Comparison of ENCODE assay signal across 12 cellular contexts in the genomic region with DNA sequence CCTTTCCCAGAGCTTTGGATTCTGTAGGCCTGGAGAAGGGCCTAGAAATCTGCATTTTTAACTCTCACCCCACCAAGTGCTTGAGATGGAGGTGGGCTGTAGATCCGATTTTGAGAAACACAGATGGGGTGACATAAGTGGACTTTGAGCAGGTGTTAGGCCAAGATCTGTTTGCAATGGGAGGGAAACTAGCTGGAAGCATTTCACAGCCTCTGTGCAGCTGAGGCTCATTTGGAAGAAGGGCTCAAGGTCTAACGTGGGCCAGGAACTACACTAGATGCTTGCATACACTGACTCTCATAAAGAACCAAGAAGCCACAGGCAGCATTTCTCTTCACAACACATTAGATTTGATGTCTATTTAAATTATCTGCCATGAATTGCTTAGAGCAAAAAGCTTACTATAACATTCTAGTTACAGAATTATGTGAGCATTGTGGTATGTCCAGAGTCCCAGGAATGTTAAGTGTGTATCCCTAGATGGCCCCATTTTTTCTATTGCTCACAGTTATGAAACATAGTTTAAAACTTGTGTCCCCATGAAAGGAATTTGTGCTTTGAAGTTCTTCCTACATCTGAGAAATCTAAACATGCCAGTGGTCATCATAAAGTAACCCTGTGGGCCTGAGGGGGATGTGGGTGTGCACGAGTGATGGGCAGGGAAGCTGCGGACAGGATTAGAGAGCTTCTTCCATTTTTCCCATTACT.
DNase-seq lines count a peak whose midpoint lies in the region; ATAC-seq and TF ChIP-seq lines count a peak whose summit lies in the region.
"Had no signal": no experiment of that assay in that cellular context is flagged by ENCODE, and none has a peak within 500 bp of the region (broad histone marks: within the 10 kb centered on the region; RNA-seq: fewer than 3 reads in every experiment).

No MANE protein-coding gene starts in this region.

- DNase-seq in BJ (ENCODE audit: low read depth) = peak; percentile 98
- peak; percentile 35 for DNase-seq in HuH-7.5 (ENCODE audit: low spot score)
- DNase-seq in endothelial cell (ENCODE audit: low spot score) = no peak
- no peak for DNase-seq in naive thymus-derived CD8-positive, alpha-beta T cell
- DNase-seq in RWPE1 (ENCODE audit: low spot score) = no peak
- no peak for DNase-seq in stimulated activated naive CD4-positive, alpha-beta T cell (lab: John Stamatoyannopoulos, UW)
- DNase-seq in KG1 (lab: John Stamatoyannopoulos, UW) = no peak
- DNase-seq in caudate nucleus (lab: John Stamatoyannopoulos, UW) = no peak
- DNase-seq: head of caudate nucleus; natural killer cell; stimulated activated CD4-positive, alpha-beta T cell treated with anti-CD3 and anti-CD28 coated beads, Interleukin-4, amount 100 ng/mL, for 1 hour; tibial artery had no signal

- TF ChIP-seq CTCF in BJ (IDR thresholded peaks at IDR 0.05; ENCODE audit: insufficient read depth, low read depth, low read length) (no peak), endothelial cell (IDR thresholded peaks at IDR 0.05; ENCODE audit: unreplicated experiment) (no peak), RWPE1 (conservative IDR thresholded peaks at IDR 0.05; ENCODE audit: low read depth) (no peak)

- no peak for ATAC-seq in naive thymus-derived CD8-positive, alpha-beta T cell
- ATAC-seq: natural killer cell had no signal

- H3K27me3 ChIP-seq in BJ (ENCODE audit: control insufficient read depth, insufficient read depth, low read length) = no peaks in the 10 kb centered on the region
- H3K27me3 ChIP-seq: tibial artery had no signal

- H3K27ac Mint-ChIP-seq in endothelial cell (ENCODE audit: unreplicated experiment) = peak overlapping the region; percentile 34
- H3K27ac Mint-ChIP-seq in naive thymus-derived CD8-positive, alpha-beta T cell = peak overlapping the region in 6 of 10 donors; percentile 8 to 78 (median 41)

- H3K36me3 Mint-ChIP-seq in endothelial cell (ENCODE audit: low read depth, unreplicated experiment) = peaks cover 10% of the 10 kb centered on the region
- H3K36me3 Mint-ChIP-seq in naive thymus-derived CD8-positive, alpha-beta T cell = no peaks in the 10 kb centered on the region
- H3K36me3 Mint-ChIP-seq: natural killer cell had no signal

- H3K36me3 ChIP-seq in BJ (ENCODE audit: control insufficient read depth, insufficient read depth, low read length) = no peaks in the 10 kb centered on the region
- H3K36me3 ChIP-seq: tibial artery had no signal

- H3K4me3 Mint-ChIP-seq in endothelial cell (ENCODE audit: unreplicated experiment) = peak overlapping the region; percentile 42
- peak overlapping the region in 2 of 10 donors; percentile 66 to 78 for H3K4me3 Mint-ChIP-seq in naive thymus-derived CD8-positive, alpha-beta T cell

- no peak overlapping the region for H3K4me3 ChIP-seq in BJ (ENCODE audit: low read depth, low read length)
- H3K4me3 ChIP-seq: tibial artery had no signal

- POLR2A ChIA-PET in BJ (lab: Charles Lee) (interaction anchor here (0.6 to 0.7 kb wide), 3 partner anchors 39 to 545 kb away, joined by 3 to 4 read pairs (median 3); a partner anchor contains a TSS), RWPE1 (lab: Yijun Ruan, JAX; ENCODE audit: low non-redundant PET) (no interaction called here)
- POLR2A ChIA-PET in naive thymus-derived CD8-positive, alpha-beta T cell (lab: Charles Lee) = interaction anchor here (1.2 to 1.6 kb wide), 2 partner anchors 10 to 43 kb away, joined by 4 to 5 read pairs; no protein-coding TSS in a partner anchor

- H3K27me3 Mint-ChIP-seq in endothelial cell (ENCODE audit: unreplicated experiment) = peaks cover 3% of the 10 kb centered on the region
- no peaks in the 10 kb centered on the region for H3K27me3 Mint-ChIP-seq in naive thymus-derived CD8-positive, alpha-beta T cell

- CTCF ChIA-PET in BJ (lab: Yijun Ruan, JAX) = interaction anchor here (0.8 to 2.8 kb wide), 18 partner anchors 9 to 227 kb away, joined by 3 to 14 read pairs (median 5); no protein-coding TSS in a partner anchor
- CTCF ChIA-PET in RWPE1 (lab: Yijun Ruan, JAX) = interaction anchor here (0.5 to 0.6 kb wide), 2 partner anchors 9 to 87 kb away, joined by 3 read pairs; no protein-coding TSS in a partner anchor

- H3K27ac ChIP-seq in RWPE1 (no peak overlapping the region), caudate nucleus (ENCODE audit: low read depth, low read length) (no peak overlapping the region)
- H3K27ac ChIP-seq: tibial artery had no signal

- H3K9me3 Mint-ChIP-seq in endothelial cell (ENCODE audit: unreplicated experiment) = no peaks in the 10 kb centered on the region
- H3K9me3 Mint-ChIP-seq in naive thymus-derived CD8-positive, alpha-beta T cell = no peaks in the 10 kb centered on the region
- H3K9me3 Mint-ChIP-seq: natural killer cell had no signal

- H3K4me1 Mint-ChIP-seq in endothelial cell (ENCODE audit: unreplicated experiment) = peaks cover 49% of the 10 kb centered on the region
- peaks cover 22 to 59% (median 47%) of the 10 kb centered on the region in 4 donors for H3K4me1 Mint-ChIP-seq in naive thymus-derived CD8-positive, alpha-beta T cell

Comparison
In these comparisons a context has a peak if more than half of its experiments do, and no peak if none do; other contexts are left out.
1. DNase-seq: peak in BJ (single experiment) and HuH-7.5 (single experiment); none in endothelial cell (single experiment), naive thymus-derived CD8-positive, alpha-beta T cell (0 of 10), RWPE1 (single experiment), stimulated activated naive CD4-positive, alpha-beta T cell (0 of 6), KG1 (single experiment) and caudate nucleus (0 of 61).